In the genomic region with DNA sequence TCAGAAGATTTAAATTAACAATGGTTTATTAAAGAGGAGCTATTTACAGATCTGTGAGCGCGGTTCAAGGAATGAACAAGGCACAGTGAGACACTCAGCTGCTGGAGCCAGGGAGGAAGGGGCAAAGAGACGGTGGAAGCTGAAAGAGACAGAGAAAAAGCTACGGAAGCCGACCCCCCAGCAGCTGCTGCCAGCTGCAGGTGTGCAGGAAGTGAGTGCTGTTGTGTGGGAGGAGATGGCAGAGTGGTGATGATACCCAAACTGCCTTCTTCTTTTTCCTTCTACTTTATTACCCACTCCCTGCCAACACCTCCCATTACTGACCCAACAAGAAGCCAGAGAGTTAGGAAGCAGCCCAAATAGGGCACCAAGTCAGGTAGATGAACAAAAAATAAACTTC, we compare ENCODE assay signal across 15 cellular contexts.
DNase-seq lines count a peak whose midpoint lies in the region; ATAC-seq, FAIRE-seq and TF ChIP-seq lines count a peak whose summit lies in the region.
"Had no signal": no experiment of that assay in that cellular context is flagged by ENCODE, and none has a peak within 500 bp of the region (broad histone marks: within the 10 kb centered on the region; RNA-seq: fewer than 3 reads in every experiment).

No MANE protein-coding gene starts in this region.

- FAIRE-seq in GM18507 (lab: Jason Lieb, UNC) = peak; percentile 69
- no peak for FAIRE-seq in D721Med (lab: Jason Lieb, UNC)

- no peak for TF ChIP-seq CTCF in D721Med (IDR thresholded peaks at IDR 0.05; ENCODE audit: insufficient read depth, missing control alignments)

- ATAC-seq in GM19438 (IDR thresholded peaks at IDR 0.05; ENCODE audit: low read depth, unreplicated experiment) (peak; percentile 49), HG02884 (IDR thresholded peaks at IDR 0.05; ENCODE audit: unreplicated experiment) (peak; percentile 28)
- ATAC-seq: natural killer cell treated with Interleukin-12 subunit alpha and Interleukin-12 subunit beta and Interleukin-15 and Interleukin-18, amount 100 ng/mL, for 72 hours; psoas muscle had no signal

- DNase-seq in GM18507 (ENCODE audit: extremely low spot score, insufficient read length, low read depth) (no peak), RPMI8226 (peak; percentile 44), D721Med (ENCODE audit: insufficient read length, low spot score) (no peak), OCI-M2 (lab: John Stamatoyannopoulos, UW; ENCODE audit: unreplicated experiment) (no peak)
- DNase-seq in stimulated activated CD4-positive, alpha-beta T cell treated with anti-CD3 and anti-CD28 coated beads, Interleukin-4, amount 100 ng/mL, for 24 hours = no peak
- DNase-seq in activated naive CD4-positive, alpha-beta T cell treated with anti-CD3 and anti-CD28 coated beads, Interleukin-2, amount 50 U/mL, for 16 hours = no peak
- DNase-seq: BE2C, DMS 273 treated with DMSO at 0.1 percent for 48 hours, HFFc6, NCI-H1105 treated with DMSO at 0.1 percent for 48 hours, NCI-H226, psoas muscle had no signal
